27 cellular contexts compared by ENCODE assay signal in genomic region chr5:41156739-41157138, GRCh38. TPM values are rescaled to one million over a fixed set of nuclear protein-coding genes. Genes with fewer than 3 reads are reported as not detected.
DNase-seq lines count a peak whose midpoint lies in the region; ATAC-seq and TF ChIP-seq lines count a peak whose summit lies in the region.
"Had no signal": no experiment of that assay in that cellular context is flagged by ENCODE, and none has a peak within 500 bp of the region (broad histone marks: within the 10 kb centered on the region; RNA-seq: fewer than 3 reads in every experiment).

No MANE protein-coding gene starts in this region.

- peaks cover 0 to 4% (median 0%) of the 10 kb centered on the region in 4 donors for H3K4me1 ChIP-seq in upper lobe of left lung
- H3K4me1 ChIP-seq: gastrocnemius medialis, lower lobe of right lung, thyroid gland had no signal

- no peak for TF ChIP-seq CTCF in upper lobe of left lung (IDR thresholded peaks at IDR 0.05)

- no peak overlapping the region for H3K4me3 ChIP-seq in upper lobe of left lung
- H3K4me3 ChIP-seq: gastrocnemius medialis, lower lobe of right lung, ovary, smooth muscle cell, thyroid gland had no signal

- no peaks in the 10 kb centered on the region for H3K36me3 ChIP-seq in upper lobe of left lung
- H3K36me3 ChIP-seq: gastrocnemius medialis, lower lobe of right lung, ovary, thyroid gland had no signal

- H3K9me3 ChIP-seq in upper lobe of left lung: no peaks in the 10 kb centered on the region
- H3K9me3 ChIP-seq: gastrocnemius medialis, lower lobe of right lung, ovary, thyroid gland had no signal

- no peak for TF ChIP-seq POLR2A in upper lobe of left lung (IDR thresholded peaks at IDR 0.05)

- no peak overlapping the region for H3K27ac ChIP-seq in upper lobe of left lung
- H3K27ac ChIP-seq: C4-2B, gastrocnemius medialis, lower lobe of right lung, ovary, thyroid gland had no signal

- H3K27me3 ChIP-seq in upper lobe of left lung: no peaks in the 10 kb centered on the region
- H3K27me3 ChIP-seq: gastrocnemius medialis, ovary, thyroid gland had no signal

- no peak for TF ChIP-seq EP300 in upper lobe of left lung (IDR thresholded peaks at IDR 0.05)

- DNase-seq in EL (peak; percentile 51), SHP77 treated with DMSO at 0.1 percent for 48 hours (lab: John Stamatoyannopoulos, UW) (peak; percentile 64), fibroblast of peridontal ligament (ENCODE audit: extremely low read depth) (peak; percentile 82), renal cortical epithelial cell (ENCODE audit: low read depth) (peak; percentile 11), upper lobe of left lung (no peak), AG20443 (ENCODE audit: low spot score) (no peak), NCI-H1930 (lab: John Stamatoyannopoulos, UW) (no peak)
- DNase-seq in stimulated activated CD4-positive, alpha-beta T cell treated with anti-CD3 and anti-CD28 coated beads, Interleukin-15, amount 100 ng/mL, for 24 hours: no peak
- DNase-seq: activated B cell treated with CpG ODN at 0.5 μM for 24 hours; activated CD8-positive, alpha-beta T cell treated with anti-CD3 and anti-CD28 coated beads, Interleukin-2, amount 10 ng/mL, durations not matched to agents 7 days and 5 days; activated naive CD8-positive, alpha-beta T cell treated with anti-CD3 and anti-CD28 coated beads, Interleukin-2, amount 10 ng/mL, durations not matched to agents 7 days and 5 days; activated T-cell treated with anti-CD3 and anti-CD28 coated beads, Interleukin-2, amount 50 U/mL, for 72 hours; central memory CD4-positive, alpha-beta T cell; effector CD8-positive, alpha-beta T cell; gastrocnemius medialis; HFFc6; lower lobe of right lung; MM.1S; NCI-H187 treated with DMSO at 0.1 percent for 48 hours; ovary; T-helper 17 cell; thyroid gland had no signal

- ATAC-seq in upper lobe of left lung (ENCODE audit: low FRiP score in 2 of 2): no peak
- ATAC-seq: activated CD8-positive, alpha-beta T cell treated with anti-CD3 and anti-CD28 coated beads, Interleukin-2, amount 10 ng/mL, durations not matched to agents 7 days and 5 days; activated T-cell treated with anti-CD3 and anti-CD28 coated beads, Interleukin-2, amount 50 U/mL, for 72 hours; gastrocnemius medialis; Right ventricle myocardium inferior; T-helper 17 cell had no signal

RNA-seq across cellular contexts. Expression of gene C6, which starts 56.6 kb away (rescaled TPM):
- total RNA-seq in renal cortical epithelial cell: 0.05 TPM in 1 of 2 replicates, not detected in the other
- 10 to 100 TPM in 3 of 6 donors, 1 to 10 TPM in 2, under 1 TPM in 1; 0.89 to 35.6 (median 11.1) TPM for total RNA-seq in upper lobe of left lung
- total RNA-seq: activated B cell treated with CpG ODN at 0.5 μM for 24 hours; activated CD8-positive, alpha-beta T cell treated with anti-CD3 and anti-CD28 coated beads, Interleukin-2, amount 10 ng/mL, durations not matched to agents 7 days and 5 days; activated naive CD8-positive, alpha-beta T cell treated with anti-CD3 and anti-CD28 coated beads, Interleukin-2, amount 10 ng/mL, durations not matched to agents 7 days and 5 days; activated T-cell treated with anti-CD3 and anti-CD28 coated beads, Interleukin-2, amount 50 U/mL, for 72 hours; HT-29; NCI-H460; smooth muscle cell; T-helper 17 cell had no signal

Comparison
In these comparisons a context has a peak if more than half of its experiments do, and no peak if none do; other contexts are left out.
1. DNase-seq: peak in EL (single experiment), SHP77 treated with DMSO at 0.1 percent for 48 hours (single experiment), fibroblast of peridontal ligament (single experiment) and renal cortical epithelial cell (single experiment); none in stimulated activated CD4-positive, alpha-beta T cell treated with anti-CD3 and anti-CD28 coated beads, Interleukin-15, amount 100 ng/mL, for 24 hours (single experiment), upper lobe of left lung (0 of 2), AG20443 (single experiment) and NCI-H1930 (0 of 2).